ENCODE assay signal across 23 cellular contexts in the genomic region with DNA sequence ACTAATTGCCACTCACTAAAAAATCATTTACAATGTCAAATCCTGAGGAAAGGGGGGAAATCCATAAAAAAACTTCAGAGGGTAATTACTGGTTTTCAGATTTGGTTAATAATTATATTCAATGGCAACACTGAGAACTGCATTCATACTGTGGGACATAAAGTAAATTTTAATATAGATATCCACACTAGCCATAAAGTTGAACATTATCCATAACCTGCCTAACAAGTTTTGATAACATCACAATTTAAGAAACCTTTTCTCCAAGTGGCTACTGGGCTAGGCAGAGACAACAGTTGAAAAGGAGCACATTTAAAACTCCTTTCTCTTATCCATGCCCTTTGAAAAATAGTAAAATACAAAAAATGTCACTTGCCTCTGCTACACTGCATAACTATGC.
"Had no signal": no experiment of that assay in that cellular context is flagged by ENCODE, and none has a peak within 500 bp of the region (broad histone marks: within the 10 kb centered on the region; RNA-seq: fewer than 3 reads in every experiment).

No MANE protein-coding gene starts in this region.

- H3K9me3 ChIP-seq: lower lobe of right lung, neutrophil, right atrium auricular region, tibial nerve, vagina had no signal

- H3K4me3 Mint-ChIP-seq: activated naive CD8-positive, alpha-beta T cell treated with anti-CD3 and anti-CD28 coated beads for 36 hours; activated T-helper 1 cell treated with anti-CD3 and anti-CD28 coated beads, Interleukin-12 subunit alpha, Interleukin-12 subunit beta, Interleukin-2, Interleukin-4 antibody, amounts not matched to agents 30 ng/mL and 10 ng/mL and 1 ng/mL, durations not matched to agents 14 hours and 24 hours and 36 hours; brain; central memory CD8-positive, alpha-beta T cell; immature natural killer cell; naive B cell; T-helper 2 cell treated with Interferon-gamma antibody and Interleukin-4, amounts not matched to agents 5 μg/mL and 100 μg/mL, for 36 hours had no signal

- H3K4me3 ChIP-seq: lower lobe of right lung, right atrium auricular region, tibial nerve, vagina had no signal

- H3K4me1 Mint-ChIP-seq: immature natural killer cell had no signal

- H3K27me3 ChIP-seq: foreskin keratinocyte, neutrophil, right atrium auricular region, tibial nerve, vagina had no signal

- DNase-seq: activated CD4-positive, CD25-positive, alpha-beta regulatory T cell treated with anti-CD3 and anti-CD28 coated beads, Interleukin-2, amount 50 U/mL, for 72 hours; activated naive CD8-positive, alpha-beta T cell treated with anti-CD3 and anti-CD28 coated beads for 36 hours; amygdala; effector CD8-positive, alpha-beta T cell; foreskin keratinocyte; glutamatergic neuron; immature natural killer cell; lower lobe of right lung; midbrain; naive B cell; posterior cingulate gyrus; stimulated activated CD4-positive, alpha-beta T cell treated with anti-CD3 and anti-CD28 coated beads, Interleukin-15, amount 100 ng/mL, for 24 hours; stimulated activated CD4-positive, alpha-beta T cell treated with anti-CD3 and anti-CD28 coated beads, Interleukin-4, amount 100 ng/mL, for 24 hours; stimulated activated naive CD4-positive, alpha-beta T cell; substantia nigra had no signal

- H3K27ac Mint-ChIP-seq: activated naive CD8-positive, alpha-beta T cell treated with anti-CD3 and anti-CD28 coated beads for 36 hours; activated T-helper 1 cell treated with anti-CD3 and anti-CD28 coated beads, Interleukin-12 subunit alpha, Interleukin-12 subunit beta, Interleukin-2, Interleukin-4 antibody, amounts not matched to agents 30 ng/mL and 10 ng/mL and 1 ng/mL, durations not matched to agents 14 hours and 24 hours and 36 hours; immature natural killer cell; T-helper 2 cell treated with Interferon-gamma antibody and Interleukin-4, amounts not matched to agents 5 μg/mL and 100 μg/mL, for 36 hours had no signal

- H3K27me3 Mint-ChIP-seq: activated naive CD8-positive, alpha-beta T cell treated with anti-CD3 and anti-CD28 coated beads for 36 hours; brain; central memory CD8-positive, alpha-beta T cell; naive B cell had no signal

- H3K36me3 Mint-ChIP-seq: immature natural killer cell, naive B cell had no signal

- H3K27ac ChIP-seq: foreskin keratinocyte, lower lobe of right lung, neutrophil, right atrium auricular region, tibial nerve, vagina had no signal

- H3K9me3 Mint-ChIP-seq: activated naive CD8-positive, alpha-beta T cell treated with anti-CD3 and anti-CD28 coated beads for 36 hours; activated T-helper 1 cell treated with anti-CD3 and anti-CD28 coated beads, Interleukin-12 subunit alpha, Interleukin-12 subunit beta, Interleukin-2, Interleukin-4 antibody, amounts not matched to agents 30 ng/mL and 10 ng/mL and 1 ng/mL, durations not matched to agents 14 hours and 24 hours and 36 hours; central memory CD8-positive, alpha-beta T cell; immature natural killer cell; naive B cell; T-helper 2 cell treated with Interferon-gamma antibody and Interleukin-4, amounts not matched to agents 5 μg/mL and 100 μg/mL, for 36 hours had no signal

- H3K36me3 ChIP-seq: lower lobe of right lung, neutrophil, right atrium auricular region, tibial nerve, vagina had no signal

- H3K4me1 ChIP-seq: foreskin keratinocyte had no signal
